In the genomic region with DNA sequence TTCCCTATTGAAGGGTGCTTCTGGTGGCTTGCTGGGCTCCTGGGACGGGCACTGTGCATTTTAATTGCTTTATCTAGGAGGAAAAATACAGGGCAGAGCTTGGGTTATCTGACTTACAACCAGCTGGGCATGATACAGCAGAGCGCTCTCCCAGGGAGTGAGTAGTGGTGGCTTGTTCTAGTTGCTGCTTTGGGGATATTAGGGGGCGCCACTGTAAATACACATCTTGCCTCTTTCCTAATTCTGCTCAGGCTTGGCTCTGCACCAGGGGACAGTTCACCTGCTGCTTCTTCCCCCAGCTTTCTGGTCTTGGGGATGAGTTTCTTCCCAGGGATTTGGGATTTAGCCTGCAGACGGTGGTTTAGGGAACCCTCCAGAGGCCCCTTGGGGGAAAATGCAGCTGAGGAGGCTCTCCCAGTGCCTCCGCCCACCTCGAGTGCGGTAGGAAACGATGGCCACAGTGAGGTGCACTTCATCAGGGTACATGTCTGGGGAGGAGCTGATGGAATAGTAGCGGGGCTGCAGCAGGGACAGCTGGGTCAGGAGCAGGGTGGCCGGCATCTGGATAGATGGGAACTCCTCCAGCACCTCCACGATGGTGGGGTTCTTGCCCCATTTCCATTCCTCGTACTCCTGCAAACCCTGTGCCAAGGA, we compare ENCODE assay signal across 29 cellular contexts.
"Had no signal": no experiment of that assay in that cellular context is flagged by ENCODE, and none has a peak within 500 bp of the region (broad histone marks: within the 10 kb centered on the region; RNA-seq: fewer than 3 reads in every experiment).

No MANE protein-coding gene starts in this region.

- H3K9me3 ChIP-seq: SJCRH30, SK-N-SH had no signal

- H3K9ac ChIP-seq: SK-N-SH had no signal

- H3K4me1 ChIP-seq: SJCRH30 had no signal

- H3K4me3 ChIP-seq: SJCRH30 had no signal

- H3K27ac Mint-ChIP-seq: activated CD8-positive, alpha-beta T cell treated with anti-CD3 and anti-CD28 coated beads, Interleukin-2, amount 10 ng/mL, durations not matched to agents 7 days and 5 days; activated naive CD4-positive, alpha-beta T cell treated with anti-CD3 and anti-CD28 coated beads for 36 hours; activated naive CD8-positive, alpha-beta T cell; activated T-helper 17 cell treated with anti-CD3 and anti-CD28 coated beads, Interleukin-2, amount 50 U/mL, for 72 hours; brain had no signal

- ATAC-seq: activated CD4-positive, CD25-positive, alpha-beta regulatory T cell treated with anti-CD3 and anti-CD28 coated beads, Interleukin-2, amount 50 U/mL, for 24 hours; activated CD8-positive, alpha-beta T cell treated with anti-CD3 and anti-CD28 coated beads, Interleukin-2, amount 10 ng/mL, durations not matched to agents 7 days and 5 days; activated T-cell treated with anti-CD3 and anti-CD28 coated beads, Interleukin-2, amount 50 U/mL, for 4 hours; Right ventricle myocardium inferior had no signal

- H3K4me2 ChIP-seq: SK-N-SH had no signal

- H3K27ac ChIP-seq: SJCRH30, VCaP had no signal

- H3K9me3 Mint-ChIP-seq: activated naive CD4-positive, alpha-beta T cell treated with anti-CD3 and anti-CD28 coated beads for 36 hours; activated T-cell treated with anti-CD3 and anti-CD28 coated beads, Interleukin-2, amount 50 U/mL, for 4 hours; activated T-helper 17 cell treated with anti-CD3 and anti-CD28 coated beads, Interleukin-2, amount 50 U/mL, for 72 hours; central memory CD8-positive, alpha-beta T cell had no signal

- DNase-seq: activated CD4-positive, alpha-beta T cell treated with anti-CD3 and anti-CD28 coated beads for 48 hours; activated CD4-positive, alpha-beta T cell treated with anti-CD3 and anti-CD28 coated beads, Interleukin-2, amount 50 U/mL, for 4 hours; activated CD8-positive, alpha-beta T cell treated with anti-CD3 and anti-CD28 coated beads, Interleukin-2, amount 10 ng/mL, durations not matched to agents 7 days and 5 days; activated gamma-delta T cell; activated naive CD4-positive, alpha-beta T cell treated with anti-CD3 and anti-CD28 coated beads for 36 hours; activated T-cell treated with anti-CD3 and anti-CD28 coated beads, Interleukin-2, amount 50 U/mL, for 4 hours; amygdala; MM.1S; NCI-H1105 treated with DMSO at 0.1 percent for 48 hours; NCI-H1436 treated with DMSO at 0.1 percent for 48 hours; NCI-H187; NCI-H2171; NCI-H2227 treated with DMSO at 0.1 percent for 48 hours; NCI-H446 treated with DMSO at 0.1 percent for 48 hours; NCI-H524 treated with DMSO at 0.1 percent for 48 hours; NCI-H748 treated with DMSO at 0.1 percent for 48 hours; OCI-M1; RPMI8226; SJCRH30; SK-N-SH; T-helper 1 cell had no signal

- H3K4me1 Mint-ChIP-seq: activated T-helper 17 cell treated with anti-CD3 and anti-CD28 coated beads, Interleukin-2, amount 50 U/mL, for 72 hours; brain; central memory CD8-positive, alpha-beta T cell had no signal

- H3K36me3 Mint-ChIP-seq: activated naive CD8-positive, alpha-beta T cell; brain had no signal

- H3K4me3 Mint-ChIP-seq: activated CD8-positive, alpha-beta T cell treated with anti-CD3 and anti-CD28 coated beads, Interleukin-2, amount 10 ng/mL, durations not matched to agents 7 days and 5 days; activated naive CD4-positive, alpha-beta T cell treated with anti-CD3 and anti-CD28 coated beads for 36 hours; activated naive CD8-positive, alpha-beta T cell; activated T-cell treated with anti-CD3 and anti-CD28 coated beads, Interleukin-2, amount 50 U/mL, for 4 hours; activated T-helper 17 cell treated with anti-CD3 and anti-CD28 coated beads, Interleukin-2, amount 50 U/mL, for 72 hours; brain; central memory CD8-positive, alpha-beta T cell had no signal

- FAIRE-seq: astrocyte had no signal

- H3K27me3 ChIP-seq: SJCRH30 had no signal
